19 cellular contexts compared by ENCODE assay signal in genomic region chr4:89357346-89357745, GRCh38. TPM values are rescaled to one million over a fixed set of nuclear protein-coding genes. Genes with fewer than 3 reads are reported as not detected.
A peak's percentile ranks its signal among the peaks of the same experiment; 100 is the strongest.
DNase-seq lines count a peak whose midpoint lies in the region; ATAC-seq, FAIRE-seq and TF ChIP-seq lines count a peak whose summit lies in the region.
"Had no signal": no experiment of that assay in that cellular context is flagged by ENCODE, and none has a peak within 500 bp of the region (broad histone marks: within the 10 kb centered on the region; RNA-seq: fewer than 3 reads in every experiment).

No MANE protein-coding gene starts in this region.

- H3K27ac ChIP-seq in suprapubic skin: no peak overlapping the region
- H3K27ac ChIP-seq: A549, RWPE1 had no signal

- TF ChIP-seq POLR2A in suprapubic skin (IDR thresholded peaks at IDR 0.05): no peak

- ATAC-seq in HG02870 (IDR thresholded peaks at IDR 0.05; ENCODE audit: unreplicated experiment): no peak
- no peak for ATAC-seq in GM21717 (IDR thresholded peaks at IDR 0.05; ENCODE audit: unreplicated experiment)
- ATAC-seq: A549, GM12878, GM23338 had no signal

- H3K4me1 ChIP-seq in suprapubic skin: no peaks in the 10 kb centered on the region
- H3K4me1 ChIP-seq: A549, HAP-1 had no signal

- no peak for TF ChIP-seq EP300 in suprapubic skin (IDR thresholded peaks at IDR 0.05)

- peak; percentile 80 for FAIRE-seq in D721Med (lab: Jason Lieb, UNC)
- FAIRE-seq: A549, GM12878 had no signal

- 80% methylated on average over 3 of the region's 3 CpGs for WGBS in suprapubic skin

- DNase-seq in D721Med (ENCODE audit: insufficient read length, low spot score) (no peak), ELF-1 (ENCODE audit: low read depth, low spot score) (peak; percentile 64), NCI-H69 (lab: John Stamatoyannopoulos, UW) (peak; percentile 60), islet precursor cell (peak; percentile 72), suprapubic skin (ENCODE audit: low spot score in 2 of 2) (no peak)
- DNase-seq: KBM-7, NCI-H187, NCI-H2171 treated with DMSO at 0.1 percent for 48 hours, NCI-H526, SHP77 treated with DMSO at 0.1 percent for 48 hours, SK-N-SH, T-helper 1 cell had no signal

- TF ChIP-seq CTCF in D721Med (IDR thresholded peaks at IDR 0.05; ENCODE audit: insufficient read depth, missing control alignments) (no peak), suprapubic skin (IDR thresholded peaks at IDR 0.05) (no peak)

- no peaks in the 10 kb centered on the region for H3K9me3 ChIP-seq in suprapubic skin
- H3K9me3 ChIP-seq: A549, HAP-1, SK-N-SH had no signal

- H3K4me3 ChIP-seq in suprapubic skin: no peak overlapping the region
- H3K4me3 ChIP-seq: A549, GM12878, GM23338, HAP-1 had no signal

- no peaks in the 10 kb centered on the region for H3K27me3 ChIP-seq in suprapubic skin

- H3K36me3 ChIP-seq in suprapubic skin: no peaks in the 10 kb centered on the region
- H3K36me3 ChIP-seq: HAP-1 had no signal

RNA-seq across cellular contexts. Expression of gene GPRIN3, which starts 49.7 kb away (rescaled TPM):
- total RNA-seq in suprapubic skin: 1 to 10 TPM; 1.2 to 3.4 (median 1.7) TPM

Comparison
In these comparisons a context has a peak if more than half of its experiments do, and no peak if none do; other contexts are left out.
1. DNase-seq: peak in ELF-1 (single experiment), NCI-H69 (single experiment) and islet precursor cell (single experiment); none in D721Med (single experiment) and suprapubic skin (0 of 2).